ENCODE assay signal across 38 cellular contexts in the genomic region with DNA sequence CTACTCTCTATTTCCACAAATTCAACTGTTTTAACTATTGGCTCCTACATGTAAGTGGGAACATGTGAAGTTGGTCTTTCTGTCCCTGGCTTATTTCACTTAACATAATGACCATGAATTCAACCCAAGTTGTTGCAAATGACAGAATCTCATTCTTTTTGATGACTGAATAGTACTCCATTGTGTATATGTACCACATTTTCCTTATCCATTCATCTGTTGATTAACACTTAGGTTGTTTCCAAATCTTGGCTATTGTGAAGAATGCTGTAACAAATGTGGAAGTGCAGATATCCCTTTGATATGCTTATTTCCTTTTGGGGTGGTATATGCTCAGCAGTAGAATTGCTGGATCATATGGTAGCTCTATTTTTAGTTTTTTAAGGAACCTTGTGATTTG. TPM values are rescaled to one million over a fixed set of nuclear protein-coding genes. Genes with fewer than 3 reads are reported as not detected.
"Had no signal": no experiment of that assay in that cellular context is flagged by ENCODE, and none has a peak within 500 bp of the region (broad histone marks: within the 10 kb centered on the region; RNA-seq: fewer than 3 reads in every experiment).

No MANE protein-coding gene starts in this region.

- H3K36me3 ChIP-seq: MG63 had no signal

- H3K27me3 ChIP-seq: MG63 had no signal

- H3K4me3 ChIP-seq: MG63 had no signal

- H3K9me3 ChIP-seq: MG63 had no signal

- DNase-seq: Karpas-422, Kasumi-1, MG63, MM.1S, NCI-H1048, NCI-H1092, NCI-H1092 treated with DMSO at 0.1 percent for 48 hours, NCI-H1105, NCI-H1105 treated with DMSO at 0.1 percent for 48 hours, NCI-H1417, NCI-H1417 treated with DMSO at 0.1 percent for 48 hours, NCI-H1436, NCI-H1436 treated with DMSO at 0.1 percent for 48 hours, NCI-H146, NCI-H1694, NCI-H1694 treated with DMSO at 0.1 percent for 48 hours, NCI-H187, NCI-H187 treated with DMSO at 0.1 percent for 48 hours, NCI-H1930, NCI-H2029, NCI-H2029 treated with DMSO at 0.1 percent for 48 hours, NCI-H2081, NCI-H2081 treated with DMSO at 0.1 percent for 48 hours, NCI-H2107, NCI-H2171, NCI-H2171 treated with DMSO at 0.1 percent for 48 hours, NCI-H2227 treated with DMSO at 0.1 percent for 48 hours, NCI-H226, NCI-H345, NCI-H446, NCI-H446 treated with DMSO at 0.1 percent for 48 hours, NCI-H510A, NCI-H510A treated with DMSO at 0.1 percent for 48 hours, NCI-H524, NCI-H524 treated with DMSO at 0.1 percent for 48 hours had no signal

RNA-seq across cellular contexts. Expression of gene GBP6, which starts 33.0 kb away (rescaled TPM):
- total RNA-seq: LHCN-M2, MCF 10A, NCI-H460 had no signal
